18 cellular contexts compared by ENCODE assay signal in the genomic region with DNA sequence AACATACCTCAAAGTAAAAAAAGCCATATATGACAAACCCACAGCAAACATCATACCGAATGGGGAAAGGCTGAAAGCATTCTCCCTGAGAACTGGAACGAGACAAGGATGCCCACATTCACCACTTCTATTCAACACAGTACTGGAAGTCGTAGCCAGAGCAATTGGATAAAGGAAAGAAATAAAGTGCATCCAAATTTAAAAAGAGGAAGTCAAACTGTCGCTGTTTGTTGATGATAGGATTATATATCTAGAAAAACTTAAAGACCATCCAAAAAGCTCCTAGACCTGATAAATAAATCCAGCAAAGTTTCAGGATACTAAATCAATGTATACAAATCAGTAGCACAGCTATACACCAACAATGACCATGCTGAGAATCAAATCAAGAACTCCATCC. TPM values are rescaled to one million over a fixed set of nuclear protein-coding genes. Genes with fewer than 3 reads are reported as not detected.
A peak's percentile ranks its signal among the peaks of the same experiment; 100 is the strongest.
DNase-seq lines count a peak whose midpoint lies in the region; ATAC-seq, FAIRE-seq and TF ChIP-seq lines count a peak whose summit lies in the region.
"Had no signal": no experiment of that assay in that cellular context is flagged by ENCODE, and none has a peak within 500 bp of the region (broad histone marks: within the 10 kb centered on the region; RNA-seq: fewer than 3 reads in every experiment).

No MANE protein-coding gene starts in this region.

- 22% methylated on average over 4 of the region's 4 CpGs for WGBS in K562 (ENCODE audit: insufficient coverage, low coverage, missing lambda C conversion rate)
- WGBS in endodermal cell (ENCODE audit: insufficient coverage in 1 of 2, insufficient read length in 1 of 2), 2 experiments: 0 to 71% methylated on average over 1 to 4 of the region's 4 CpGs

- ATAC-seq in T-cell (replicated peaks in 1 of 4) (no peak), K562 (no peak), left lung (no peak)
- ATAC-seq: GM23338 had no signal

- H3K36me3 Mint-ChIP-seq in T-cell: peaks cover 33% of the 10 kb centered on the region
- H3K36me3 Mint-ChIP-seq in endodermal cell (ENCODE audit: low read depth): peaks cover 33% of the 10 kb centered on the region

- no TSS peak for BruUV-seq in K562 (replicated peaks; lab: Mats Ljungman, UMichigan)

- no peak overlapping the region for H3K4me2 ChIP-seq in K562 (ENCODE audit: insufficient read depth, low read length)
- H3K4me2 ChIP-seq: GM23338, KMS-11 had no signal

- H3K9me1 ChIP-seq in K562 (ENCODE audit: control insufficient read depth, insufficient read depth, low read length): no peaks in the 10 kb centered on the region

- POLR2A ChIA-PET in T-cell (lab: Charles Lee): no interaction called here
- POLR2A ChIA-PET in K562 (lab: Yijun Ruan, JAX): interaction anchor here (0.7 to 1.7 kb wide), 2 partner anchors 9 to 18 kb away, joined by 3 to 4 read pairs; no protein-coding TSS in a partner anchor

- no peak for FAIRE-seq in GM12891 (lab: Jason Lieb, UNC)
- FAIRE-seq in K562 (lab: Jason Lieb, UNC): no peak
- FAIRE-seq: G401.6 had no signal

- no peak for TF ChIP-seq RAD21 in K562 (CRISPR knock-in tag; conservative IDR thresholded peaks at IDR 0.05 in 1 of 2, IDR thresholded peaks at IDR 0.05 in 1 of 2)

- H3K79me2 ChIP-seq in K562 (ENCODE audit: control insufficient read depth, insufficient read depth, low read length): peaks cover 53% of the 10 kb centered on the region

- peaks cover 5% of the 10 kb centered on the region; the same call in 1 of the 2 replicates for H4K20me1 ChIP-seq in K562 (replicated peaks; ENCODE audit: control insufficient read depth, insufficient read depth, low read length)

- H3K4me3 Mint-ChIP-seq in T-cell: peak overlapping the region in 2 of 3 donors; percentile 49 to 58
- H3K4me3 Mint-ChIP-seq in endodermal cell: no peak overlapping the region
- H3K4me3 Mint-ChIP-seq: GM23338 had no signal

- H3K27me3 Mint-ChIP-seq in T-cell (no peaks in the 10 kb centered on the region), endodermal cell (ENCODE audit: insufficient read depth) (no peaks in the 10 kb centered on the region)

- no peaks in the 10 kb centered on the region for H3K27me3 ChIP-seq in K562 (ENCODE audit: control insufficient read depth in 2 of 2, insufficient read depth in 2 of 2, low read length in 2 of 2)
- no peaks in the 10 kb centered on the region for H3K27me3 ChIP-seq in endodermal cell (ENCODE audit: control insufficient read depth, insufficient read depth, low read length, poor library complexity, severe bottlenecking)
- H3K27me3 ChIP-seq in left lung: no peaks in the 10 kb centered on the region
- H3K27me3 ChIP-seq: SJCRH30 had no signal

- in situ Hi-C loops in K562 (cut with MboI): no loop called here

- H3K27ac Mint-ChIP-seq in T-cell (peak overlapping the region in 1 of 2 donors; percentile 11), endodermal cell (no peak overlapping the region)
- H3K27ac Mint-ChIP-seq: GM23338 had no signal

- CTCF ChIA-PET in T-cell (lab: Charles Lee) (no interaction called here), K562 (lab: Yijun Ruan, JAX; ENCODE audit: low intra/inter-chr PET ratio) (no interaction called here)

- H3K4me3 ChIP-seq in K562 (no peak overlapping the region), endodermal cell (ENCODE audit: low read length) (no peak overlapping the region), left lung (no peak overlapping the region)
- H3K4me3 ChIP-seq: GM23338, SJCRH30 had no signal

- no peak overlapping the region for H2AFZ ChIP-seq in K562 (ENCODE audit: low read depth, low read length)
- H2AFZ ChIP-seq: GM23338 had no signal

- no peaks in the 10 kb centered on the region for H3K9me3 ChIP-seq in K562 (replicated peaks; ENCODE audit: control insufficient read depth, insufficient read depth, low read depth, low read length)
- no peaks in the 10 kb centered on the region for H3K9me3 ChIP-seq in endodermal cell (ENCODE audit: control insufficient read depth, low read length)
- no peaks in the 10 kb centered on the region for H3K9me3 ChIP-seq in left lung
- H3K9me3 ChIP-seq: SJCRH30 had no signal

- H3K9me3 Mint-ChIP-seq in T-cell: no peaks in the 10 kb centered on the region
- no peaks in the 10 kb centered on the region for H3K9me3 Mint-ChIP-seq in endodermal cell
- H3K9me3 Mint-ChIP-seq: GM23338 had no signal

- H3K4me1 ChIP-seq in K562 (replicated peaks in 1 of 2; ENCODE audit: control insufficient read depth in 2 of 2, insufficient read depth in 2 of 2, low read length in 2 of 2) (peaks cover 0 to 8% of the 10 kb centered on the region in 2 experiments; a peak in 1 of 5 replicates), endodermal cell (ENCODE audit: control insufficient read depth, insufficient read depth, low read length) (no peaks in the 10 kb centered on the region), left lung (peaks cover 12 to 41% of the 10 kb centered on the region in 2 donors)

- H3K27ac ChIP-seq in K562 (ENCODE audit: extremely low read depth, low read depth, low read length) (no peak overlapping the region), endodermal cell (ENCODE audit: low read depth, low read length) (no peak overlapping the region), left lung (no peak overlapping the region)
- H3K27ac ChIP-seq: KMS-11, SJCRH30 had no signal

- TF ChIP-seq POLR2A in GM12891 (IDR thresholded peaks at IDR 0.05; ENCODE audit: low read depth, low read length) (no peak), K562 (conservative IDR thresholded peaks at IDR 0.05) (no peak)

- TF ChIP-seq CTCF in K562 (IDR thresholded peaks at IDR 0.05 in 2 of 3, conservative IDR thresholded peaks at IDR 0.05 in 1 of 3; ENCODE audit: insufficient read depth in 2 of 3, low read depth in 1 of 3, low read length in 3 of 3) (no peak), endodermal cell (conservative IDR thresholded peaks at IDR 0.05) (no peak), left lung (IDR thresholded peaks at IDR 0.05) (no peak)

- TF ChIP-seq EP300 in K562 (IDR thresholded peaks at IDR 0.05; ENCODE audit: low read length): no peak

- intact Hi-C loops in K562 (cut with micrococcal nuclease) (no loop called here), left lung (cut with DNase I) (no loop called here)

- H3K9ac ChIP-seq in K562 (ENCODE audit: insufficient read depth in 1 of 2, low read depth in 2 of 2, low read length in 2 of 2) (no peak overlapping the region), endodermal cell (ENCODE audit: extremely low read depth, low read length, poor library complexity, severe bottlenecking) (no peak overlapping the region)
- H3K9ac ChIP-seq: KMS-11 had no signal

- DNase-seq in NOMO-1 treated with DMSO at 0.1 percent for 48 hours (lab: John Stamatoyannopoulos, UW; ENCODE audit: unreplicated experiment): peak; percentile 11
- DNase-seq in NOMO-1 treated with dmso at 0.1 percent for 144 hours (lab: John Stamatoyannopoulos, UW; ENCODE audit: unreplicated experiment): no peak
- DNase-seq in GM12891 (ENCODE audit: insufficient read length, low spot score): no peak
- no peak for DNase-seq in T-cell
- DNase-seq in K562 (ENCODE audit: extremely low read depth in 1 of 4, low spot score in 3 of 4): no peak
- DNase-seq in endodermal cell: no peak
- no peak for DNase-seq in HUDEP-2 (lab: John Stamatoyannopoulos, UW; ENCODE audit: unreplicated experiment in 76 of 76)
- no peak for DNase-seq in left lung
- DNase-seq: DMS79, MM.1S, NCI-H1417 treated with DMSO at 0.1 percent for 48 hours, NCI-H2029, NCI-H510A treated with DMSO at 0.1 percent for 48 hours, RPMI8226, SJCRH30 had no signal

- peaks cover 51 to 64% (median 59%) of the 10 kb centered on the region in 3 donors for H3K4me1 Mint-ChIP-seq in T-cell
- H3K4me1 Mint-ChIP-seq in endodermal cell: peaks cover 12% of the 10 kb centered on the region

- peaks cover 40% of the 10 kb centered on the region; the same call in 1 of the 3 replicates for H3K36me3 ChIP-seq in K562 (ENCODE audit: control insufficient read depth, insufficient read depth, low read length)
- peaks cover 38% of the 10 kb centered on the region for H3K36me3 ChIP-seq in endodermal cell (ENCODE audit: control insufficient read depth, insufficient read depth, low read length)
- H3K36me3 ChIP-seq in left lung: peaks cover 0 to 38% of the 10 kb centered on the region in 2 donors

TF ChIP-seq in GM12891, 5 proteins besides CTCF, POLR2A, EP300 and RAD21 (continues in another document):
- TF ChIP-seq POLR2AphosphoS5 (IDR thresholded peaks at IDR 0.05; ENCODE audit: low read depth, low read length) (no peak), POU2F2 (IDR thresholded peaks at IDR 0.05; ENCODE audit: low read depth, low read length) (no peak), TAF1 (IDR thresholded peaks at IDR 0.05; ENCODE audit: low read depth, low read length) (no peak), PAX5 (IDR thresholded peaks at IDR 0.05; ENCODE audit: insufficient read depth, low read length, severe bottlenecking) (no peak)

TF ChIP-seq in K562, 482 proteins besides CTCF, POLR2A, EP300 and RAD21 (continues in another document):
- TF ChIP-seq SPI1 (IDR thresholded peaks at IDR 0.05; ENCODE audit: borderline replicate concordance, low read depth, low read length) (peak; percentile 93), RCOR1 (IDR thresholded peaks at IDR 0.05; ENCODE audit: borderline replicate concordance in 1 of 2, low read depth in 2 of 2, low read length in 2 of 2) (0 out of 4 replicates have a peak, but pooled peaks of 1 of the 2 experiments have one; percentile 17), TCF3 (CRISPR knock-in tag; IDR thresholded peaks at IDR 0.05) (peak; percentile 31; the same call in 1 of the 2 replicates)

RNA-seq across cellular contexts. Expression of gene NDUFA12, which starts 5.2 kb away (rescaled TPM):
- 277 TPM for polyA plus RNA-seq in GM12891 (2012; ENCODE audit: low read depth, missing spikeins)
- total RNA-seq in T-cell (100 to 1,000 TPM in 2 of 5 donors, 10 to 100 TPM in 3; 56.2 to 120 (median 67.6) TPM), K562 (2014; rRNA removed) (115 and 178 TPM in 2 replicates), K562 (2014; rRNA removed; fragmentation: Illumina TruSeq; extraction: Trizol) (257 and 267 TPM in 2 replicates), K562 (2015; rRNA removed; fragmentation: Illumina TruSeq; extraction: Trizol) (264 and 283 TPM in 2 replicates), K562 (2021) (149 and 163 TPM in 2 replicates), endodermal cell (100 to 1,000 TPM; 113 to 131 TPM), left lung (10 to 100 TPM; 76.0 to 87.0 TPM)
- total RNA-seq in K562 (2011; cell fraction: chromatin; rRNA removed; ENCODE audit: low replicate concordance): 13.4 and 22.9 TPM in 2 replicates
- total RNA-seq in K562 (2011; cell fraction: nucleolus; rRNA removed): 17.5 and 20.2 TPM in 2 replicates
- total RNA-seq in K562 (2011; cell fraction: nucleoplasm; rRNA removed): 25.4 and 30.2 TPM in 2 replicates
- polyA plus RNA-seq in K562 (2011; rRNA removed) (205 and 298 TPM in 2 replicates), K562 (2014; fragmentation: Illumina TruSeq; extraction: Trizol) (344 and 367 TPM in 2 replicates), K562 (2014; fragmentation: Nextera tagmentation; extraction: Ambion mirVana) (100 to 1,000 TPM; 862 to 986 TPM), K562 (2014; rRNA removed) (200 and 224 TPM in 2 replicates)
- 158 and 263 TPM in 2 replicates for polyA plus RNA-seq in K562 (2011; cell fraction: cytosol; rRNA removed)
- polyA plus RNA-seq in K562 (2011; cell fraction: nucleus; rRNA removed): 54.9 and 90.7 TPM in 2 replicates
- polyA plus RNA-seq in K562 (2012): 149 and 336 TPM in 2 replicates
- 168 and 184 TPM in 2 replicates for polyA minus RNA-seq in K562 (2011; rRNA and poly(A)+ RNA removed)
- polyA minus RNA-seq in K562 (2011; cell fraction: cytosol; rRNA and poly(A)+ RNA removed): 69.4 and 75.6 TPM in 2 replicates
- 13.5 and 28.2 TPM in 2 replicates for polyA minus RNA-seq in K562 (2011; cell fraction: nucleus; rRNA and poly(A)+ RNA removed)
- polyA plus RNA-seq in endodermal cell (2013, experiment 1 of 2): 151 TPM
- 146 TPM for polyA plus RNA-seq in endodermal cell (2013, experiment 2 of 2)
